Comparison of ENCODE assay signal across 1 cellular context in the genomic region with DNA sequence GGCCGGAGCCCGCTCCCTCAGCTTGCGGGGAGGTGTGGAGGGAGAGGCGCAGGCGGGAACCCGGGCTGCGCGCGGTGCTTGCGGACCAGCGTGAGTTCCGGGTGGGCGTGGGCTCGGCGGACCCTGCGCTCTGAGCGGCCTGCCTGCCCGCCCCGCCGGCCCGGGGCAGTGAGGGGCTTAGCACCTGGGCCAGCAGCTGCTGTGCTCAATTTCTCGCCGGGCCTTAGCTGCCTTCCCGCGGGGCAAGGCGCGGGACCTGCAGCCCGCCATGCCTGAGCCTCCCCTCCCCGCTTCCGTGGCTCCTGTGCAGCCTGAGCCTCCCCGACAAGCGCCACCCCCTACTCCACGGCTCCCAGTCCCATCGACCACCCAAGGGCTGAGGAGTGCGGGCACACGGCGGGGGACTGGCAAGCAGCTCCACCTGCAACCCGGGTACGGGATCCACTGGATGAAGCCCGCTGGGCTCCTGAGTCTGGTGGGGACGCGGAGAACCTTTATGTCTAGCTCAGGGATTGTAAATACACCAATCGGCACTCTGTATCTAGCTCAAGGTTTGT. TPM values are rescaled to one million over a fixed set of nuclear protein-coding genes. Genes with fewer than 3 reads are reported as not detected.
"Had no signal": no experiment of that assay in that cellular context is flagged by ENCODE, and none has a peak within 500 bp of the region (broad histone marks: within the 10 kb centered on the region; RNA-seq: fewer than 3 reads in every experiment).

No MANE protein-coding gene starts in this region.

RNA-seq across cellular contexts. Expression of gene RWDD2B, which starts 18.9 kb away (rescaled TPM):
- total RNA-seq: H1 had no signal
